Comparison of ENCODE assay signal across 7 cellular contexts in the genomic region with DNA sequence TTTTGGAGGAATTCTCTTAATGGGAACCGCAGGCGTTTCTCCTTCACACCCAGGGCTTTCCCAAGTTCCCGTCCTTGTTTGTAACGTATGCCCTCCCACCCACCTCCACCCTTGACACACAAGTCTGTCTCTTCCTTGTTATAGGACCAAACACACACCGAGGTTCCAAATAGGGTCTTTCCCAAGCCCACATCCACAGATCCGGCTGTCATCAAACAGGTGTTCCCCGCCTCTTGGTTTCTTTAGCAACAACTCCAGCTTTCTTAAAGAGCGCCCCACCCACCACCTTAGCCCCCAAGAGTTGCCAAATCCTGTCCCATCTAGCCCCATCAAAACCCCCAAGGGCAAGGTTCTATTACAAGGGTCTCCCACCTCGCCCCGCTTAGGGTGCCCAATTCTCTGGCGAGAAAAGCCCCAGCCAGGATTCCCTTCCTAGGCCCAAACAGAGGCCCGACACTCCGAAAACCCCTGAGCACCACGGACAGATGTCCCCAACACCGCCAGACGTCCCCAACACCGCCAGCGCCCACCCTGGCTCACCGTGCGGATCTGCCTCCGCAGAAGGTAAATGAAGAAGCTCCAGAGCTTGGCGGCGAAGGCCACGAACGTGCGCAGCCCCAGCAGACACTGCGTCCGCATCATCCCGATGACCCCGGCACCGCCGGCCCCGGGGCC. TPM values are rescaled to one million over a fixed set of nuclear protein-coding genes. Genes with fewer than 3 reads are reported as not detected.
DNase-seq lines count a peak whose midpoint lies in the region; ATAC-seq and TF ChIP-seq lines count a peak whose summit lies in the region.

No MANE protein-coding gene starts in this region.

- H2AFZ ChIP-seq in HCT116 (ENCODE audit: low read depth, low read length, poor library complexity, severe bottlenecking) (no peak overlapping the region), hepatocyte (peak overlapping the region; percentile 94), smooth muscle cell (ENCODE audit: low read depth) (peak overlapping the region; percentile 71)

- no peaks in the 10 kb centered on the region for H4K20me1 ChIP-seq in HCT116 (ENCODE audit: insufficient read depth)
- peaks cover 7% of the 10 kb centered on the region for H4K20me1 ChIP-seq in hepatocyte (ENCODE audit: insufficient read depth, poor library complexity, severe bottlenecking)
- H4K20me1 ChIP-seq in smooth muscle cell (ENCODE audit: low read depth) = peaks cover 8% of the 10 kb centered on the region

- H3K36me3 ChIP-seq in HCT116 (ENCODE audit: control insufficient read depth in 1 of 2, insufficient read depth in 2 of 2, low read length in 2 of 2) = peaks cover 14 to 17% of the 10 kb centered on the region in 2 experiments; a peak in 3 of 4 replicates
- no peaks in the 10 kb centered on the region for H3K36me3 ChIP-seq in hepatocyte (replicated peaks; ENCODE audit: insufficient read depth, low read depth)
- H3K36me3 ChIP-seq in smooth muscle cell (ENCODE audit: low read depth) = no peaks in the 10 kb centered on the region

- TF ChIP-seq RAD21 in HCT116 (IDR thresholded peaks at IDR 0.05; ENCODE audit: low read depth) = no peak

- peak overlapping the region; percentile 89 for H3K27ac Mint-ChIP-seq in activated CD4-positive, alpha-beta memory T cell treated with anti-CD3 and anti-CD28 coated beads, Interleukin-2, amount 10 ng/mL, durations not matched to agents 7 days and 5 days

- WGBS in hepatocyte (ENCODE audit: low lambda C conversion rate, missing lambda C conversion rate) = 3% methylated on average over 22 of the region's 33 CpGs
- 5% methylated on average over 25 of the region's 33 CpGs for WGBS in smooth muscle cell (ENCODE audit: low lambda C conversion rate)

- H3K27me3 ChIP-seq in HCT116 (ENCODE audit: insufficient read depth, low read length) (no peaks in the 10 kb centered on the region), hepatocyte (no peaks in the 10 kb centered on the region), smooth muscle cell (ENCODE audit: low read depth) (no peaks in the 10 kb centered on the region)

- peak overlapping the region; percentile 91 for H3K4me3 Mint-ChIP-seq in activated CD4-positive, alpha-beta memory T cell treated with anti-CD3 and anti-CD28 coated beads, Interleukin-2, amount 10 ng/mL, durations not matched to agents 7 days and 5 days

- POLR2A ChIA-PET in HCT116 (lab: Charles Lee) = interaction anchor here (1.0 to 2.0 kb wide), 3 partner anchors 9 to 16 kb away, joined by 3 to 7 read pairs (median 5); a partner anchor contains a TSS
- POLR2A ChIA-PET in activated CD4-positive, alpha-beta memory T cell treated with anti-CD3 and anti-CD28 coated beads, Interleukin-2, amount 10 ng/mL, durations not matched to agents 7 days and 5 days (lab: Charles Lee) = interaction anchor here (0.8 to 3.9 kb wide), 8 partner anchors 10 to 215 kb away, joined by 4 to 74 read pairs (median 6); a partner anchor contains a TSS

- H3K9me3 Mint-ChIP-seq in activated CD4-positive, alpha-beta memory T cell treated with anti-CD3 and anti-CD28 coated beads, Interleukin-2, amount 10 ng/mL, durations not matched to agents 7 days and 5 days = no peaks in the 10 kb centered on the region

- peaks cover 54% of the 10 kb centered on the region for H3K36me3 Mint-ChIP-seq in activated CD4-positive, alpha-beta memory T cell treated with anti-CD3 and anti-CD28 coated beads, Interleukin-2, amount 10 ng/mL, durations not matched to agents 7 days and 5 days (ENCODE audit: low read depth)

- no peaks in the 10 kb centered on the region for H3K9me2 ChIP-seq in HCT116 (ENCODE audit: insufficient read depth)
- H3K9me2 ChIP-seq in hepatocyte (replicated peaks; ENCODE audit: insufficient read depth) = no peaks in the 10 kb centered on the region

- intact Hi-C loops in HCT116 (cut with micrococcal nuclease) = loop anchor here (5.0 kb wide), 1 partner anchor 57 kb away; a partner anchor contains a TSS

- no TSS peak for BruUV-seq in HCT116 (replicated peaks; lab: Mats Ljungman, UMichigan)

- no peaks in the 10 kb centered on the region for H3K27me3 Mint-ChIP-seq in activated CD4-positive, alpha-beta memory T cell treated with anti-CD3 and anti-CD28 coated beads, Interleukin-2, amount 10 ng/mL, durations not matched to agents 7 days and 5 days

- H3K9me3 ChIP-seq in HCT116 (ENCODE audit: control insufficient read depth in 1 of 2, insufficient read depth in 1 of 2, low read depth in 1 of 2, low read length in 2 of 2) (no peaks in the 10 kb centered on the region), hepatocyte (ENCODE audit: low read depth) (no peaks in the 10 kb centered on the region), smooth muscle cell (replicated peaks; ENCODE audit: low read depth) (no peaks in the 10 kb centered on the region)

- peak overlapping the region; percentile 89 for H3K4me2 ChIP-seq in HCT116 (ENCODE audit: low read length)
- peak overlapping the region; percentile 92 for H3K4me2 ChIP-seq in hepatocyte
- H3K4me2 ChIP-seq in smooth muscle cell = peak overlapping the region; percentile 91

- ATAC-seq in HCT116 (no peak), GM21825 (IDR thresholded peaks at IDR 0.05; ENCODE audit: unreplicated experiment) (no peak)

- H3K27ac ChIP-seq in HCT116 (ENCODE audit: low read depth, low read length) (peak overlapping the region; percentile 84), hepatocyte (peak overlapping the region; percentile 94), smooth muscle cell (ENCODE audit: low read depth) (peak overlapping the region; percentile 99)

- no peak for DNase-seq in HCT116 (ENCODE audit: low read depth, low spot score)
- DNase-seq in activated CD4-positive, alpha-beta memory T cell treated with anti-CD3 and anti-CD28 coated beads, Interleukin-2, amount 10 ng/mL, durations not matched to agents 7 days and 5 days = no peak
- DNase-seq in hepatocyte (ENCODE audit: low spot score) = peak; percentile 35
- DNase-seq in smooth muscle cell (lab: John Stamatoyannopoulos, UW; ENCODE audit: unreplicated experiment) = no peak
- DNase-seq in ureter (ENCODE audit: low spot score) = no peak
- no peak for DNase-seq in activated CD4-positive, CD25-positive, alpha-beta regulatory T cell treated with anti-CD3 and anti-CD28 coated beads, Interleukin-2, amount 50 U/mL, for 72 hours

- H3K4me1 Mint-ChIP-seq in activated CD4-positive, alpha-beta memory T cell treated with anti-CD3 and anti-CD28 coated beads, Interleukin-2, amount 10 ng/mL, durations not matched to agents 7 days and 5 days = peaks cover 54% of the 10 kb centered on the region

- H3K79me2 ChIP-seq in HCT116 (ENCODE audit: insufficient read depth, low read length) (peaks cover 80% of the 10 kb centered on the region), hepatocyte (peaks cover 87% of the 10 kb centered on the region), smooth muscle cell (ENCODE audit: low read depth) (peaks cover 61% of the 10 kb centered on the region)

- H3K4me1 ChIP-seq in HCT116 (ENCODE audit: control insufficient read depth in 1 of 2, insufficient read depth in 2 of 2, low read length in 2 of 2) (peaks cover 13 to 25% of the 10 kb centered on the region in 2 experiments), hepatocyte (ENCODE audit: insufficient read depth) (peaks cover 15% of the 10 kb centered on the region), smooth muscle cell (ENCODE audit: low read depth) (peaks cover 18% of the 10 kb centered on the region)

- H3K9ac ChIP-seq in HCT116 (ENCODE audit: low read length) = peak overlapping the region; percentile 99
- peak overlapping the region; percentile 97 for H3K9ac ChIP-seq in smooth muscle cell (ENCODE audit: low read depth)

- RAD21 ChIA-PET in HCT116 (lab: Charles Lee; ENCODE audit: low non-redundant PET in 1 of 2, low total read pairs in 2 of 2, uncharacterized antibody in 2 of 2, unreplicated experiment in 2 of 2) = no interaction called here

- no peaks in the 10 kb centered on the region for H3F3A ChIP-seq in smooth muscle cell (ENCODE audit: low read depth)

- no peak for TF ChIP-seq POLR2A in HCT116 (IDR thresholded peaks at IDR 0.05; ENCODE audit: borderline replicate concordance, extremely low read depth, insufficient read depth, insufficient read length)

- H3K4me3 ChIP-seq in HCT116 (replicated peaks in 1 of 2; ENCODE audit: low read depth in 1 of 2, low read length in 2 of 2) = peak overlapping the region; percentile 82 to 99
- peak overlapping the region; percentile 91 for H3K4me3 ChIP-seq in hepatocyte
- peak overlapping the region; percentile 100 for H3K4me3 ChIP-seq in smooth muscle cell

- TF ChIP-seq CTCF in HCT116 (IDR thresholded peaks at IDR 0.05 in 2 of 3, conservative IDR thresholded peaks at IDR 0.05 in 1 of 3; ENCODE audit: borderline replicate concordance in 1 of 3, insufficient read depth in 1 of 3, low read depth in 2 of 3, low read length in 2 of 3) (no peak), hepatocyte (IDR thresholded peaks at IDR 0.05; ENCODE audit: poor library complexity) (no peak), smooth muscle cell (IDR thresholded peaks at IDR 0.05; ENCODE audit: borderline replicate concordance, insufficient read depth, poor library complexity, severe bottlenecking) (no peak)

- CTCF ChIA-PET in HCT116 (lab: Charles Lee) = interaction anchor here (1.0 kb wide), 2 partner anchors 8 to 205 kb away, joined by 4 to 5 read pairs; a partner anchor contains a TSS
- CTCF ChIA-PET in activated CD4-positive, alpha-beta memory T cell treated with anti-CD3 and anti-CD28 coated beads, Interleukin-2, amount 10 ng/mL, durations not matched to agents 7 days and 5 days (lab: Charles Lee) = interaction anchor here (0.9 to 1.6 kb wide), 4 partner anchors 8 to 46 kb away, joined by 3 to 4 read pairs (median 3); a partner anchor contains a TSS

RNA-seq across cellular contexts. Expression of a gene that starts 0.7 kb away (rescaled TPM):
- total RNA-seq in HCT116 (2021; ENCODE audit: unreplicated experiment) = 143 TPM
- polyA plus RNA-seq in HCT116 (2012) = 152 and 153 TPM in 2 replicates
- 100 to 1,000 TPM; 170 to 175 TPM for total RNA-seq in activated CD4-positive, alpha-beta memory T cell treated with anti-CD3 and anti-CD28 coated beads, Interleukin-2, amount 10 ng/mL, durations not matched to agents 7 days and 5 days
- 44.6 and 62.7 TPM in 2 replicates for total RNA-seq in hepatocyte
- polyA plus RNA-seq in hepatocyte = 86.9 and 96.7 TPM in 2 replicates
- total RNA-seq in smooth muscle cell = 46.3 and 57.5 TPM in 2 replicates
- polyA plus RNA-seq in smooth muscle cell = 88.4 and 96.2 TPM in 2 replicates
- 116 TPM for total RNA-seq in ureter

RNA-seq across cellular contexts. Expression of a gene that starts 1.2 kb away (rescaled TPM):
- total RNA-seq in HCT116 (2021; ENCODE audit: unreplicated experiment) (81.7 TPM), hepatocyte (30.4 and 30.6 TPM in 2 replicates), smooth muscle cell (17.3 and 18.7 TPM in 2 replicates), ureter (46.3 TPM)
- polyA plus RNA-seq in HCT116 (2012) = 105 and 114 TPM in 2 replicates
- 10 to 100 TPM; 40.4 to 42.1 TPM for total RNA-seq in activated CD4-positive, alpha-beta memory T cell treated with anti-CD3 and anti-CD28 coated beads, Interleukin-2, amount 10 ng/mL, durations not matched to agents 7 days and 5 days
- polyA plus RNA-seq in hepatocyte (38.0 and 49.6 TPM in 2 replicates), smooth muscle cell (41.3 and 42.4 TPM in 2 replicates)

RNA-seq across cellular contexts. Expression of a gene that starts 8.5 kb away (rescaled TPM):
- total RNA-seq in HCT116 (2021; ENCODE audit: unreplicated experiment) (287 TPM), hepatocyte (309 and 327 TPM in 2 replicates), smooth muscle cell (305 and 363 TPM in 2 replicates), ureter (453 TPM)
- 230 and 278 TPM in 2 replicates for polyA plus RNA-seq in HCT116 (2012)
- total RNA-seq in activated CD4-positive, alpha-beta memory T cell treated with anti-CD3 and anti-CD28 coated beads, Interleukin-2, amount 10 ng/mL, durations not matched to agents 7 days and 5 days = 100 to 1,000 TPM; 303 to 313 TPM
- polyA plus RNA-seq in hepatocyte (992 and 1,031 TPM in 2 replicates), smooth muscle cell (725 and 735 TPM in 2 replicates)

RNA-seq across cellular contexts. Expression of a gene that starts 11.5 kb away (rescaled TPM):
- total RNA-seq in HCT116 (2021; ENCODE audit: unreplicated experiment) (286 TPM), hepatocyte (169 and 197 TPM in 2 replicates), smooth muscle cell (26.7 and 33.7 TPM in 2 replicates), ureter (157 TPM)
- 506 and 722 TPM in 2 replicates for polyA plus RNA-seq in HCT116 (2012)
- total RNA-seq in activated CD4-positive, alpha-beta memory T cell treated with anti-CD3 and anti-CD28 coated beads, Interleukin-2, amount 10 ng/mL, durations not matched to agents 7 days and 5 days = under 1 TPM; 0.15 to 0.80 TPM
- polyA plus RNA-seq in hepatocyte (290 and 341 TPM in 2 replicates), smooth muscle cell (25.2 and 102 TPM in 2 replicates)

RNA-seq across cellular contexts. Expression of a gene that starts 11.5 kb away (rescaled TPM):
- total RNA-seq in HCT116 (2021; ENCODE audit: unreplicated experiment) = 48.5 TPM
- polyA plus RNA-seq in HCT116 (2012) = 21.5 and 35.2 TPM in 2 replicates
- total RNA-seq in activated CD4-positive, alpha-beta memory T cell treated with anti-CD3 and anti-CD28 coated beads, Interleukin-2, amount 10 ng/mL, durations not matched to agents 7 days and 5 days = 10 to 100 TPM; 45.9 to 53.1 TPM
- 53.9 and 57.9 TPM in 2 replicates for total RNA-seq in hepatocyte
- polyA plus RNA-seq in hepatocyte = 77.7 and 78.6 TPM in 2 replicates
- 41.6 and 48.5 TPM in 2 replicates for total RNA-seq in smooth muscle cell
- 33.8 and 46.5 TPM in 2 replicates for polyA plus RNA-seq in smooth muscle cell
- total RNA-seq in ureter = 37.6 TPM
